8 cellular contexts compared by ENCODE assay signal in genomic region chr11:74169736-74170458, GRCh38. TPM values are rescaled to one million over a fixed set of nuclear protein-coding genes. Genes with fewer than 3 reads are reported as not detected.
A peak's percentile ranks its signal among the peaks of the same experiment; 100 is the strongest.
DNase-seq lines count a peak whose midpoint lies in the region; ATAC-seq, FAIRE-seq and TF ChIP-seq lines count a peak whose summit lies in the region.

No MANE protein-coding gene starts in this region.

- ATAC-seq in activated CD4-positive, alpha-beta T cell treated with anti-CD3 and anti-CD28 coated beads for 36 hours = no peak
- ATAC-seq in GM18867 (IDR thresholded peaks at IDR 0.05; ENCODE audit: unreplicated experiment) (no peak), GM21526 (IDR thresholded peaks at IDR 0.05; ENCODE audit: low FRiP score, unreplicated experiment) (no peak)

- FAIRE-seq in keratinocyte (lab: Jason Lieb, UNC) = peak; percentile 53

- no peak overlapping the region for H3K27ac Mint-ChIP-seq in activated CD4-positive, alpha-beta T cell treated with anti-CD3 and anti-CD28 coated beads for 36 hours
- no peak overlapping the region for H3K27ac Mint-ChIP-seq in activated CD4-positive, alpha-beta T cell treated with anti-CD3 and anti-CD28 coated beads, Interleukin-2, amount 10 ng/mL, durations not matched to agents 7 days and 5 days

- 16% methylated on average over 9 of the region's 9 CpGs for WGBS in thymus

- H3K9me1 ChIP-seq in keratinocyte (ENCODE audit: control insufficient read depth, extremely low read depth, insufficient read depth, low read length) = no peaks in the 10 kb centered on the region

- H3K4me3 ChIP-seq in SK-N-MC (peak overlapping the region; percentile 79), keratinocyte (ENCODE audit: control insufficient read depth in 2 of 3, extremely low read depth in 1 of 3, insufficient read depth in 2 of 3, low read depth in 1 of 3, low read length in 3 of 3) (peak overlapping the region; percentile 85 to 94 (median 88)), thymus (ENCODE audit: low read length) (peak overlapping the region; percentile 86)

- dilution Hi-C loops in keratinocyte (cut with MboI; ENCODE audit: extremely low pct_ligation_motif_present, low sequenced_read_pairs) = no loop called here

- H3K27ac ChIP-seq in SK-N-MC (no peak overlapping the region), keratinocyte (ENCODE audit: control insufficient read depth, insufficient read depth, low read length) (peak overlapping the region; percentile 66), thymus (ENCODE audit: low read depth) (no peak overlapping the region)

- peaks cover 50% of the 10 kb centered on the region for H3K79me2 ChIP-seq in keratinocyte (ENCODE audit: control insufficient read depth, insufficient read depth, low read length)

- H3K36me3 Mint-ChIP-seq in activated CD4-positive, alpha-beta T cell treated with anti-CD3 and anti-CD28 coated beads for 36 hours (ENCODE audit: low read depth) = peaks cover 27% of the 10 kb centered on the region
- H3K36me3 Mint-ChIP-seq in activated CD4-positive, alpha-beta T cell treated with anti-CD3 and anti-CD28 coated beads, Interleukin-2, amount 10 ng/mL, durations not matched to agents 7 days and 5 days (ENCODE audit: low read depth) = peaks cover 21% of the 10 kb centered on the region

- H3K27me3 ChIP-seq in keratinocyte (ENCODE audit: control insufficient read depth, extremely low read depth, insufficient read depth, low read length) = no peaks in the 10 kb centered on the region
- H3K27me3 ChIP-seq in thymus (ENCODE audit: control insufficient read depth, insufficient read depth) = no peaks in the 10 kb centered on the region

- peak; percentile 14 for DNase-seq in activated CD4-positive, alpha-beta T cell treated with anti-CD3 and anti-CD28 coated beads for 36 hours
- DNase-seq in activated CD4-positive, alpha-beta T cell treated with anti-CD3 and anti-CD28 coated beads, Interleukin-2, amount 10 ng/mL, durations not matched to agents 7 days and 5 days = no peak
- DNase-seq in SK-N-MC (ENCODE audit: low read depth, low spot score) = no peak
- no peak for DNase-seq in keratinocyte (ENCODE audit: low read depth, low spot score)
- no peak for DNase-seq in T1000 (lab: John Stamatoyannopoulos, UW)

- intact Hi-C loops in activated CD4-positive, alpha-beta T cell treated with anti-CD3 and anti-CD28 coated beads for 36 hours (cut with DNase I, micrococcal nuclease) = loop anchor here (1.0 to 5.0 kb wide), 7 partner anchors 188 to 1738 kb away; partner anchors contain the start of genes CLPB (in 1 of the 2), PGM2L1 (in 1 of the 2), POLD3 (in 1 of the 2) and RAB6A (in 1 of the 2)

- H3K36me3 ChIP-seq in SK-N-MC (ENCODE audit: insufficient read depth, low read length) (peaks cover 38% of the 10 kb centered on the region), keratinocyte (ENCODE audit: control insufficient read depth in 2 of 2, extremely low read depth in 1 of 2, insufficient read depth in 2 of 2, low read length in 2 of 2) (peaks cover 0 to 3% of the 10 kb centered on the region in 2 experiments), thymus (ENCODE audit: control insufficient read depth, insufficient read depth) (peaks cover 7% of the 10 kb centered on the region)

- no peak overlapping the region for H3K4me3 Mint-ChIP-seq in activated CD4-positive, alpha-beta T cell treated with anti-CD3 and anti-CD28 coated beads for 36 hours
- H3K4me3 Mint-ChIP-seq in activated CD4-positive, alpha-beta T cell treated with anti-CD3 and anti-CD28 coated beads, Interleukin-2, amount 10 ng/mL, durations not matched to agents 7 days and 5 days = no peak overlapping the region

- H3K4me1 ChIP-seq in keratinocyte (ENCODE audit: control insufficient read depth, extremely low read depth, insufficient read depth, low read length) = peaks cover 15% of the 10 kb centered on the region
- peaks cover 17% of the 10 kb centered on the region for H3K4me1 ChIP-seq in thymus (ENCODE audit: control insufficient read depth, insufficient read depth, low read length)

- no peaks in the 10 kb centered on the region for H4K20me1 ChIP-seq in keratinocyte (ENCODE audit: control insufficient read depth, extremely low read depth, insufficient read depth, low read length)

- POLR2A ChIA-PET in activated CD4-positive, alpha-beta T cell treated with anti-CD3 and anti-CD28 coated beads for 36 hours (lab: Charles Lee) = interaction anchor here (1.0 to 1.8 kb wide), 4 partner anchors 14 to 422 kb away, joined by 3 to 7 read pairs (median 4); partner anchors contain the start of gene POLD3
- POLR2A ChIA-PET in activated CD4-positive, alpha-beta T cell treated with anti-CD3 and anti-CD28 coated beads, Interleukin-2, amount 10 ng/mL, durations not matched to agents 7 days and 5 days (lab: Charles Lee) = interaction anchor here (0.6 kb wide), 1 partner anchor 323 kb away, joined by 4 read pairs; no protein-coding TSS in a partner anchor

- CTCF ChIA-PET in activated CD4-positive, alpha-beta T cell treated with anti-CD3 and anti-CD28 coated beads for 36 hours (lab: Charles Lee) = interaction anchor here (0.9 to 2.1 kb wide), 3 partner anchors 8 to 323 kb away, joined by 3 to 10 read pairs (median 3); no protein-coding TSS in a partner anchor
- CTCF ChIA-PET in activated CD4-positive, alpha-beta T cell treated with anti-CD3 and anti-CD28 coated beads, Interleukin-2, amount 10 ng/mL, durations not matched to agents 7 days and 5 days (lab: Charles Lee) = no interaction called here

- H3K9me3 Mint-ChIP-seq in activated CD4-positive, alpha-beta T cell treated with anti-CD3 and anti-CD28 coated beads for 36 hours (ENCODE audit: low read depth) = no peaks in the 10 kb centered on the region
- no peaks in the 10 kb centered on the region for H3K9me3 Mint-ChIP-seq in activated CD4-positive, alpha-beta T cell treated with anti-CD3 and anti-CD28 coated beads, Interleukin-2, amount 10 ng/mL, durations not matched to agents 7 days and 5 days

- TF ChIP-seq CTCF in keratinocyte (optimal IDR thresholded peaks at IDR 0.05 in 1 of 3, IDR thresholded peaks at IDR 0.05 in 1 of 3, conservative IDR thresholded peaks at IDR 0.05 in 1 of 3; ENCODE audit: extremely low read depth in 1 of 3, insufficient read depth in 2 of 3, low read length in 3 of 3) = no peak

- H3K4me1 Mint-ChIP-seq in activated CD4-positive, alpha-beta T cell treated with anti-CD3 and anti-CD28 coated beads for 36 hours = peaks cover 14% of the 10 kb centered on the region
- H3K4me1 Mint-ChIP-seq in activated CD4-positive, alpha-beta T cell treated with anti-CD3 and anti-CD28 coated beads, Interleukin-2, amount 10 ng/mL, durations not matched to agents 7 days and 5 days = peaks cover 18% of the 10 kb centered on the region

- H3K27me3 Mint-ChIP-seq in activated CD4-positive, alpha-beta T cell treated with anti-CD3 and anti-CD28 coated beads for 36 hours = no peaks in the 10 kb centered on the region
- no peaks in the 10 kb centered on the region for H3K27me3 Mint-ChIP-seq in activated CD4-positive, alpha-beta T cell treated with anti-CD3 and anti-CD28 coated beads, Interleukin-2, amount 10 ng/mL, durations not matched to agents 7 days and 5 days

- H3K4me2 ChIP-seq in keratinocyte (ENCODE audit: control insufficient read depth, extremely low read depth, insufficient read depth, low read depth, low read length) = peak overlapping the region; percentile 98

- H2AFZ ChIP-seq in keratinocyte (ENCODE audit: control insufficient read depth, low read length) = peak overlapping the region; percentile 96

- H3K9me3 ChIP-seq in SK-N-MC (ENCODE audit: low read depth, low read length) (no peaks in the 10 kb centered on the region), keratinocyte (ENCODE audit: control insufficient read depth, low read depth, low read length) (no peaks in the 10 kb centered on the region), thymus (ENCODE audit: control insufficient read depth) (no peaks in the 10 kb centered on the region)

- H3K9ac ChIP-seq in SK-N-MC (ENCODE audit: insufficient read length) = peak overlapping the region; percentile 76
- H3K9ac ChIP-seq in keratinocyte (ENCODE audit: control insufficient read depth, extremely low read depth, insufficient read depth, low read length) = peak overlapping the region; percentile 75

RNA-seq across cellular contexts. Expression of gene C2CD3, which starts 0.9 kb away (rescaled TPM):
- 10 to 100 TPM; 23.9 to 28.0 TPM for total RNA-seq in activated CD4-positive, alpha-beta T cell treated with anti-CD3 and anti-CD28 coated beads for 36 hours
- 10 to 100 TPM; 34.0 to 39.1 TPM for total RNA-seq in activated CD4-positive, alpha-beta T cell treated with anti-CD3 and anti-CD28 coated beads, Interleukin-2, amount 10 ng/mL, durations not matched to agents 7 days and 5 days
- polyA plus RNA-seq in keratinocyte (6.7 to 9.8 TPM (median 9.3 TPM) in 3 replicates), thymus (12.2 TPM)
- 3.3 TPM for polyA plus RNA-seq in keratinocyte (2011; ENCODE audit: low read depth)
- 4.4 and 7.2 TPM in 2 replicates for polyA plus RNA-seq in keratinocyte (2011; cell fraction: cytosol; rRNA removed)
- polyA plus RNA-seq in keratinocyte (2011; cell fraction: nucleus; rRNA removed) = 15.4 and 20.4 TPM in 2 replicates
- 6.5 and 7.3 TPM in 2 replicates for polyA plus RNA-seq in keratinocyte (2012; ENCODE audit: low replicate concordance)
- 22.1 to 30.1 TPM (median 26.9 TPM) in 3 replicates for polyA minus RNA-seq in keratinocyte
- 12.7 TPM for polyA minus RNA-seq in keratinocyte (2011; cell fraction: cytosol; rRNA and poly(A)+ RNA removed)
- 20.9 and 35.4 TPM in 2 replicates for polyA minus RNA-seq in keratinocyte (2011; cell fraction: nucleus; rRNA and poly(A)+ RNA removed)

RNA-seq across cellular contexts. Expression of gene PPME1, which starts 1.2 kb away (rescaled TPM):
- 10 to 100 TPM; 54.2 to 61.5 TPM for total RNA-seq in activated CD4-positive, alpha-beta T cell treated with anti-CD3 and anti-CD28 coated beads for 36 hours
- 10 to 100 TPM; 21.3 to 25.9 TPM for total RNA-seq in activated CD4-positive, alpha-beta T cell treated with anti-CD3 and anti-CD28 coated beads, Interleukin-2, amount 10 ng/mL, durations not matched to agents 7 days and 5 days
- polyA plus RNA-seq in keratinocyte (31.7 to 55.6 TPM (median 34.0 TPM) in 3 replicates), thymus (19.8 TPM)
- 53.6 TPM for polyA plus RNA-seq in keratinocyte (2011; ENCODE audit: low read depth)
- 54.7 and 58.1 TPM in 2 replicates for polyA plus RNA-seq in keratinocyte (2011; cell fraction: cytosol; rRNA removed)
- polyA plus RNA-seq in keratinocyte (2011; cell fraction: nucleus; rRNA removed) = 78.3 and 89.4 TPM in 2 replicates
- 31.4 and 41.8 TPM in 2 replicates for polyA plus RNA-seq in keratinocyte (2012; ENCODE audit: low replicate concordance)
- 42.2 to 51.6 TPM (median 49.1 TPM) in 3 replicates for polyA minus RNA-seq in keratinocyte
- polyA minus RNA-seq in keratinocyte (2011; cell fraction: cytosol; rRNA and poly(A)+ RNA removed) = 50.3 TPM
- 58.2 and 69.4 TPM in 2 replicates for polyA minus RNA-seq in keratinocyte (2011; cell fraction: nucleus; rRNA and poly(A)+ RNA removed)
